ENCODE assay signal across 8 cellular contexts in the genomic region with DNA sequence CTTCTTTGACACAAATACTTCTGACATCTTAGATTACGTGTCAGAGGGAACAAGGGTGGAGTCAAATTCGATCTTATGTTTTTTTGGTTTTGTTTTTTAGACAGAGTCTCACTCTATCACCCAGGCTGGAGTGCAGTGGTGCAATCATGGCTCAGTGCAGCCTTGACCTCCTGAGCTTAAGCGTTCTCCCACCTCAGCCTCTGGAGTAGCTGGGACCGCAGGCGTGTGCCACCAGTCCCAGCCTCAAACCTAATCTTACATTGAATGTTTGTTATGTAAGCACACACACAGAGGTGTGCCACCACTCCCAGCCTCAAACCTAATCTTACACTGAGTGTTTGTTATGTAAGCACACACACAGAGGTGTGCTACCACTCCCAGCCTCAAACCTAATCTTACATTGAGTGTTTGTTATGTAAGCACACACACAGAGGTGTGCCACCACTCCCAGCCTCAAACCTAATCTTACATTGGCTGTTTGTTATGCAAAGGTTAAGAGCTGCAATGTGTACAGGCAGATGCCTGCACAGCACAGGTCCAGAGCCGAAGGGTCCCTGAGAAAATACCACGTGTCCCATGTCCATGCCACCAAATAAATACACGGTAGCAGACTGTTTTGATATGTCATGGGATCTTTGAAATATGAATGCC.
DNase-seq lines count a peak whose midpoint lies in the region; ATAC-seq and TF ChIP-seq lines count a peak whose summit lies in the region.
"Not testable (repeated sequence)": the region's sequence is repeated elsewhere in the genome, so short reads cannot be mapped to it uniquely, and the experiment has no call there.

No MANE protein-coding gene starts in this region.

- H3K9me3 ChIP-seq in body of pancreas, lower lobe of right lung, mucosa of descending colon, stomach, upper lobe of right lung: not testable (repeated sequence)

- H3K4me3 Mint-ChIP-seq in progenitor cell of endocrine pancreas (ENCODE audit: low read depth): not testable (repeated sequence)

- intact Hi-C loops in body of pancreas (cut with DNase I); lower lobe of right lung (cut with DNase I); mucosa of descending colon (cut with DNase I, micrococcal nuclease); stomach (cut with DNase I; ENCODE audit: low total_unique reads); upper lobe of right lung (cut with DNase I): not testable (repeated sequence)

- H3K9me3 Mint-ChIP-seq in progenitor cell of endocrine pancreas (ENCODE audit: low read depth): not testable (repeated sequence)

- H3K4me3 ChIP-seq in body of pancreas, lower lobe of right lung, mucosa of descending colon, stomach, upper lobe of right lung: not testable (repeated sequence)

- peak overlapping the region; percentile 31 for H3K27ac Mint-ChIP-seq in progenitor cell of endocrine pancreas

- not testable (repeated sequence) for H3K36me3 Mint-ChIP-seq in progenitor cell of endocrine pancreas (ENCODE audit: insufficient read depth)

- not testable (repeated sequence) for TF ChIP-seq CTCF in body of pancreas (IDR thresholded peaks at IDR 0.05); lower lobe of right lung (IDR thresholded peaks at IDR 0.05); mucosa of descending colon (IDR thresholded peaks at IDR 0.05); progenitor cell of endocrine pancreas (IDR thresholded peaks at IDR 0.05; ENCODE audit: unreplicated experiment); stomach (IDR thresholded peaks at IDR 0.05); upper lobe of right lung (IDR thresholded peaks at IDR 0.05)

- not testable (repeated sequence) for TF ChIP-seq EP300 in stomach (IDR thresholded peaks at IDR 0.05)

- H3K27ac ChIP-seq in body of pancreas: peak overlapping the region in 2 of 4 donors; percentile 54 to 62
- H3K27ac ChIP-seq in lower lobe of right lung, stomach, upper lobe of right lung: not testable (repeated sequence)

- DNase-seq in DMS53 (lab: John Stamatoyannopoulos, UW) (peak; percentile 33), body of pancreas (peak; percentile 25 to 78 (median 45)), left kidney (ENCODE audit: low read depth, low spot score) (peak; percentile 1), lower lobe of right lung (peak; percentile 48), mucosa of descending colon (peak in 1 of 3 donors; percentile 12), stomach (peak; percentile 34)
- not testable (repeated sequence) for DNase-seq in progenitor cell of endocrine pancreas (ENCODE audit: low spot score, unreplicated experiment); upper lobe of right lung

- not testable (repeated sequence) for H3K36me3 ChIP-seq in body of pancreas (replicated peaks in 1 of 2; ENCODE audit: insufficient read depth in 1 of 2, low read depth in 2 of 2); lower lobe of right lung; mucosa of descending colon (ENCODE audit: low read depth); stomach; upper lobe of right lung

- peak; percentile 84 for ATAC-seq in body of pancreas
- peak; percentile 80 to 81 for ATAC-seq in lower lobe of right lung
- ATAC-seq in mucosa of descending colon: peak; percentile 72
- peak; percentile 85 for ATAC-seq in upper lobe of right lung

- H3K27me3 Mint-ChIP-seq in progenitor cell of endocrine pancreas: peaks cover 51% of the 10 kb centered on the region

- not testable (repeated sequence) for H3K27me3 ChIP-seq in body of pancreas; lower lobe of right lung (ENCODE audit: low read depth); upper lobe of right lung
- peaks cover 0 to 11% (median 0%) of the 10 kb centered on the region in 3 donors for H3K27me3 ChIP-seq in stomach

- TF ChIP-seq POLR2A in body of pancreas (IDR thresholded peaks at IDR 0.05); stomach (IDR thresholded peaks at IDR 0.05): not testable (repeated sequence)

- H3K4me1 Mint-ChIP-seq in progenitor cell of endocrine pancreas (ENCODE audit: low read depth): not testable (repeated sequence)

- H3K4me1 ChIP-seq in body of pancreas: peaks cover 18% of the 10 kb centered on the region
- H3K4me1 ChIP-seq in lower lobe of right lung; mucosa of descending colon (ENCODE audit: low read depth); upper lobe of right lung: not testable (repeated sequence)
- peaks cover 0 to 14% (median 3%) of the 10 kb centered on the region in 4 donors for H3K4me1 ChIP-seq in stomach

- WGBS in body of pancreas, 2 donors: 24 to 33% methylated on average over 8 of the region's 8 CpGs
- WGBS in stomach, 5 donors: 30 to 58% (median 50%) methylated on average over 8 of the region's 8 CpGs
